Comparison of ENCODE assay signal across 8 cellular contexts in genomic region chr14:92037989-92038388, GRCh38. TPM values are rescaled to one million over a fixed set of nuclear protein-coding genes. Genes with fewer than 3 reads are reported as not detected.
A peak's percentile ranks its signal among the peaks of the same experiment; 100 is the strongest.
DNase-seq lines count a peak whose midpoint lies in the region; ATAC-seq, FAIRE-seq and TF ChIP-seq lines count a peak whose summit lies in the region.

No MANE protein-coding gene starts in this region.

- in situ Hi-C loops in K562 (cut with MboI), result no loop called here

- no TSS peak for BruUV-seq in K562 (replicated peaks; lab: Mats Ljungman, UMichigan)

- TF ChIP-seq EP300 in K562 (IDR thresholded peaks at IDR 0.05; ENCODE audit: low read length), result no peak

- H3K36me3 ChIP-seq in ACC112 (ENCODE audit: insufficient read depth, low read length), result peaks cover 4% of the 10 kb centered on the region
- 0 out of 3 replicates have a peak, but pooled peaks cover 10% of the 10 kb centered on the region for H3K36me3 ChIP-seq in K562 (ENCODE audit: control insufficient read depth, insufficient read depth, low read length)
- H3K36me3 ChIP-seq in mesendoderm (ENCODE audit: control insufficient read depth, insufficient read depth, low read length), result no peaks in the 10 kb centered on the region

- H3K9ac ChIP-seq in K562 (ENCODE audit: insufficient read depth in 1 of 2, low read depth in 2 of 2, low read length in 2 of 2) (peak overlapping the region; percentile 60 to 95; a peak in 3 of 4 replicates), mesendoderm (ENCODE audit: low read length) (peak overlapping the region; percentile 72)

- no peak overlapping the region for H2BK120ac ChIP-seq in mesendoderm (ENCODE audit: low read depth, low read length)

- POLR2A ChIA-PET in K562 (lab: Yijun Ruan, JAX), result interaction anchor here (0.9 kb wide), 1 partner anchor 24 kb away, joined by 6 read pairs; no protein-coding TSS in a partner anchor

- H3K4me3 ChIP-seq in ACC112 (ENCODE audit: low read depth, low read length) (peak overlapping the region; percentile 80), HFF-Myc (replicated peaks; ENCODE audit: low read depth, low read length) (peak overlapping the region; percentile 78), K562 (peak overlapping the region; percentile 94), mesendoderm (ENCODE audit: low read length) (peak overlapping the region; percentile 28)

- no peak for ATAC-seq in K562
- ATAC-seq in omental fat pad (ENCODE audit: low FRiP score), result no peak
- no peak for ATAC-seq in GM21381 (IDR thresholded peaks at IDR 0.05; ENCODE audit: unreplicated experiment)

- no peak overlapping the region for H3K23ac ChIP-seq in mesendoderm (ENCODE audit: low read length)

- H3K4me2 ChIP-seq in K562 (ENCODE audit: insufficient read depth, low read length) (peak overlapping the region; percentile 96), mesendoderm (ENCODE audit: low read length) (peak overlapping the region; percentile 62)

- H2BK15ac ChIP-seq in mesendoderm (replicated peaks; ENCODE audit: low read depth), result no peak overlapping the region

- H3K56ac ChIP-seq in mesendoderm (ENCODE audit: low read length), result peak overlapping the region; percentile 62

- H3K79me1 ChIP-seq in mesendoderm (ENCODE audit: low read length), result peaks cover 17% of the 10 kb centered on the region

- H4K8ac ChIP-seq in mesendoderm (ENCODE audit: low read depth, low read length), result no peak overlapping the region

- no peak overlapping the region for H3K18ac ChIP-seq in mesendoderm (ENCODE audit: low read length)

- no peak overlapping the region for H3K4ac ChIP-seq in mesendoderm (ENCODE audit: low read depth, low read length)

- no peaks in the 10 kb centered on the region for H3K27me3 ChIP-seq in ACC112 (ENCODE audit: insufficient read depth, low read length)
- no peaks in the 10 kb centered on the region for H3K27me3 ChIP-seq in K562 (ENCODE audit: control insufficient read depth in 2 of 2, insufficient read depth in 2 of 2, low read length in 2 of 2)
- H3K27me3 ChIP-seq in mesendoderm (ENCODE audit: insufficient read depth, low read length, poor library complexity), result no peaks in the 10 kb centered on the region

- no peak overlapping the region for H2AFZ ChIP-seq in ACC112 (ENCODE audit: low read length, unreplicated experiment)
- no peak overlapping the region for H2AFZ ChIP-seq in K562 (ENCODE audit: low read depth, low read length)

- no peak overlapping the region for H2AK5ac ChIP-seq in mesendoderm (ENCODE audit: low read length)

- WGBS in K562 (ENCODE audit: insufficient coverage, low coverage, missing lambda C conversion rate), result 3% methylated on average over 3 of the region's 3 CpGs
- WGBS in mesendoderm (ENCODE audit: extremely low coverage, insufficient coverage, low lambda C conversion rate), result no CpG with 5 or more reads among the region's 3 CpGs

- H3K9me1 ChIP-seq in K562 (ENCODE audit: control insufficient read depth, insufficient read depth, low read length), result no peaks in the 10 kb centered on the region

- no peak for TF ChIP-seq RAD21 in K562 (CRISPR knock-in tag; conservative IDR thresholded peaks at IDR 0.05 in 1 of 2, IDR thresholded peaks at IDR 0.05 in 1 of 2)

- CTCF ChIA-PET in K562 (lab: Yijun Ruan, JAX; ENCODE audit: low intra/inter-chr PET ratio), result no interaction called here

- H3K79me2 ChIP-seq in ACC112 (ENCODE audit: control insufficient read depth, insufficient read depth, low read length, unreplicated experiment) (peaks cover 61% of the 10 kb centered on the region), K562 (ENCODE audit: control insufficient read depth, insufficient read depth, low read length) (peaks cover 61% of the 10 kb centered on the region), mesendoderm (ENCODE audit: control insufficient read depth, insufficient read depth, low read length) (peaks cover 34% of the 10 kb centered on the region)

- no peak overlapping the region for H4K5ac ChIP-seq in mesendoderm (ENCODE audit: low read length)

- intact Hi-C loops in K562 (cut with micrococcal nuclease), result no loop called here

- no peak overlapping the region for H3K27ac ChIP-seq in ACC112 (ENCODE audit: low read depth, low read length)
- H3K27ac ChIP-seq in K562 (ENCODE audit: extremely low read depth, low read depth, low read length), result no peak overlapping the region
- H3K27ac ChIP-seq in mesendoderm (ENCODE audit: low read depth, low read length), result no peak overlapping the region

- peaks cover 4% of the 10 kb centered on the region; the same call in 1 of the 2 replicates for H4K20me1 ChIP-seq in K562 (replicated peaks; ENCODE audit: control insufficient read depth, insufficient read depth, low read length)

- DNase-seq in HFF-Myc (ENCODE audit: extremely low read depth, low read depth) (no peak), K562 (ENCODE audit: extremely low read depth in 1 of 4, low spot score in 3 of 4) (peak in 1 of 4 experiments; percentile 5), mesendoderm (no peak), RPMI8226 (no peak), HUDEP-2 (lab: John Stamatoyannopoulos, UW; ENCODE audit: unreplicated experiment in 76 of 76) (no peak), omental fat pad (ENCODE audit: low spot score) (no peak)

- TF ChIP-seq POLR2A in K562 (conservative IDR thresholded peaks at IDR 0.05), result no peak

- TF ChIP-seq CTCF in HFF-Myc (IDR thresholded peaks at IDR 0.05; ENCODE audit: low read depth, low read length, missing control alignments) (no peak), K562 (IDR thresholded peaks at IDR 0.05 in 2 of 3, conservative IDR thresholded peaks at IDR 0.05 in 1 of 3; ENCODE audit: insufficient read depth in 2 of 3, low read depth in 1 of 3, low read length in 3 of 3) (no peak), omental fat pad (IDR thresholded peaks at IDR 0.05) (no peak)

- no peak overlapping the region for H2BK5ac ChIP-seq in mesendoderm (ENCODE audit: low read length)

- 0 out of 2 replicates have a peak, but pooled peaks cover 2% of the 10 kb centered on the region for H3K9me3 ChIP-seq in K562 (replicated peaks; ENCODE audit: control insufficient read depth, insufficient read depth, low read depth, low read length)

- no peak for FAIRE-seq in K562 (lab: Jason Lieb, UNC)

- H3K4me1 ChIP-seq in ACC112 (ENCODE audit: control insufficient read depth, insufficient read depth, low read length, unreplicated experiment) (peaks cover 12% of the 10 kb centered on the region), K562 (replicated peaks in 1 of 2; ENCODE audit: control insufficient read depth in 2 of 2, insufficient read depth in 2 of 2, low read length in 2 of 2) (peaks cover 0 to 5% of the 10 kb centered on the region in 2 experiments; a peak in 2 of 5 replicates), mesendoderm (ENCODE audit: control insufficient read depth, low read depth, low read length) (peaks cover 7% of the 10 kb centered on the region)

TF ChIP-seq in K562, 482 proteins besides CTCF, POLR2A, EP300 and RAD21:
- TF ChIP-seq PHF20 (IDR thresholded peaks at IDR 0.05; ENCODE audit: partially characterized antibody), result no peak
- TF ChIP-seq PRMT5 (CRISPR knock-in tag; IDR thresholded peaks at IDR 0.05), result no peak
- TF ChIP-seq SAP30 (IDR thresholded peaks at IDR 0.05; ENCODE audit: borderline replicate concordance, insufficient read depth, low read depth, low read length, poor library complexity, severe bottlenecking), result no peak
- TF ChIP-seq BMI1 (IDR thresholded peaks at IDR 0.05; ENCODE audit: low read length), result no peak
- TF ChIP-seq ZNF408 (CRISPR knock-in tag; IDR thresholded peaks at IDR 0.05; ENCODE audit: low read depth), result no peak
- no peak for TF ChIP-seq ATF7 (IDR thresholded peaks at IDR 0.05)
- TF ChIP-seq ZNF232 (CRISPR knock-in tag; IDR thresholded peaks at IDR 0.05), result no peak

RNA-seq across cellular contexts. Expression of gene TRIP11, which starts 1.9 kb away (rescaled TPM):
- total RNA-seq in K562 (2011; cell fraction: chromatin; rRNA removed; ENCODE audit: low replicate concordance), result 26.6 and 45.7 TPM in 2 replicates
- 4.7 and 4.9 TPM in 2 replicates for total RNA-seq in K562 (2011; cell fraction: nucleolus; rRNA removed)
- 9.9 and 12.4 TPM in 2 replicates for total RNA-seq in K562 (2011; cell fraction: nucleoplasm; rRNA removed)
- total RNA-seq in K562 (2014; rRNA removed) (5.4 and 6.9 TPM in 2 replicates), K562 (2014; rRNA removed; fragmentation: Illumina TruSeq; extraction: Trizol) (12.4 and 14.4 TPM in 2 replicates), K562 (2015; rRNA removed; fragmentation: Illumina TruSeq; extraction: Trizol) (12.8 and 14.7 TPM in 2 replicates), K562 (2021) (20.0 and 20.8 TPM in 2 replicates), omental fat pad (10 to 100 TPM; 26.2 to 43.6 (median 40.6) TPM)
- polyA plus RNA-seq in K562 (2011; rRNA removed) (10.9 and 11.9 TPM in 2 replicates), K562 (2014; fragmentation: Illumina TruSeq; extraction: Trizol) (5.1 and 9.7 TPM in 2 replicates), K562 (2014; fragmentation: Nextera tagmentation; extraction: Ambion mirVana) (10 to 100 TPM in 1 of 2 experiments, 1 to 10 TPM in 1; 7.4 to 14.6 TPM), K562 (2014; rRNA removed) (4.0 and 5.0 TPM in 2 replicates)
- polyA plus RNA-seq in K562 (2011; cell fraction: cytosol; rRNA removed), result 3.4 and 4.4 TPM in 2 replicates
- polyA plus RNA-seq in K562 (2011; cell fraction: nucleus; rRNA removed), result 11.3 and 12.1 TPM in 2 replicates
- 6.6 and 7.2 TPM in 2 replicates for polyA plus RNA-seq in K562 (2012)
- 46.6 and 57.6 TPM in 2 replicates for polyA minus RNA-seq in K562 (2011; rRNA and poly(A)+ RNA removed)
- polyA minus RNA-seq in K562 (2011; cell fraction: cytosol; rRNA and poly(A)+ RNA removed), result 13.1 and 19.3 TPM in 2 replicates
- 7.3 and 44.1 TPM in 2 replicates for polyA minus RNA-seq in K562 (2011; cell fraction: nucleus; rRNA and poly(A)+ RNA removed)
- 12.5 TPM for polyA plus RNA-seq in mesendoderm (2013, experiment 1 of 2)
- polyA plus RNA-seq in mesendoderm (2013, experiment 2 of 2), result 14.3 TPM

Comparison
In these comparisons a context has a peak if more than half of its experiments do, and no peak if none do; other contexts are left out.
1. H3K4me3 ChIP-seq: peak in every context shown above with its lines; median percentile 94 in K562; 80 in ACC112; 78 in HFF-Myc; 28 in mesendoderm.